ENCODE assay signal across 26 cellular contexts in the genomic region with DNA sequence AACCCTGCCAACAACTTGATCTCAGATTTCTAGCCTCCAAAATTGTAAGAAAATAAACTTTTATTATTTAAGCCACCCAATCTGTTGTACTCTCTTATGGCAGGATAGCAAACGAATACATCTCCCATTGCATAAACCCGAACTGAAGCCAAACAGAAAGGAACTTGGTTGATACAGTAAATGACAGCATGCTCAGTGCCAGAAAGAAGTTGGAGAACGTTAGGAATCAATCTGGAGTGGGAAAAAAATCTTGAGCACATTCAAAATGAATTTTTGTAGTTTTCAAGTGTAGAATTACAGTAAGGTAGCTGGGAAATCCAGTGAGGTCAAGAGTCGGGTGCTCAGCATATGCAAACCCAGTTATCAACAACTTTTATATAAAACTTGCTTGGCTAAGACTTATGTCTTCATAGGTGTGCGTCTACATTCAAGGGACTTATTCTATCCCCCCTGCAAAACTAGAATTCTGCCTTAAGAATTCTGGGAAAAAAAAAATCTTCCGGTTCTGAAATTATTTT.
"Had no signal": no experiment of that assay in that cellular context is flagged by ENCODE, and none has a peak within 500 bp of the region (broad histone marks: within the 10 kb centered on the region; RNA-seq: fewer than 3 reads in every experiment).

No MANE protein-coding gene starts in this region.

- H3K4me3 ChIP-seq: colonic mucosa, esophagus muscularis mucosa, lower lobe of right lung, sigmoid colon, stomach, thyroid gland had no signal

- H3K9me3 Mint-ChIP-seq: dendritic cell treated with granulocyte-macrophage colony-stimulating factor and Interleukin-4, amounts not matched to agents 40 ng/mL and 50 ng/mL, for 4 days; endodermal cell had no signal

- H3K27me3 ChIP-seq: colonic mucosa, esophagus muscularis mucosa, sigmoid colon, stomach, thyroid gland had no signal

- H3K4me1 ChIP-seq: colonic mucosa, esophagus muscularis mucosa, lower lobe of right lung, parathyroid adenoma, sigmoid colon, stomach, thyroid gland had no signal

- DNase-seq: colonic mucosa; effector CD8-positive, alpha-beta T cell; endodermal cell; hypothalamus; immature natural killer cell; islet precursor cell; kidney glomerular epithelial cell; left colon; left ventricle myocardium superior; lower lobe of right lung; natural killer cell; occipital lobe; right cardiac atrium; sigmoid colon; stimulated activated CD4-positive, alpha-beta T cell treated with anti-CD3 and anti-CD28 coated beads, Interleukin-2, amount 100 ng/mL, for 24 hours; stimulated activated CD4-positive, alpha-beta T cell treated with anti-CD3 and anti-CD28 coated beads, Interleukin-4, amount 100 ng/mL, for 24 hours; stimulated activated naive CD4-positive, alpha-beta T cell treated with Interleukin-2 at 50 U/mL for 16 hours; stomach; thyroid gland had no signal

- H3K36me3 ChIP-seq: colonic mucosa, esophagus muscularis mucosa, lower lobe of right lung, sigmoid colon, stomach, thyroid gland had no signal

- H3K27ac Mint-ChIP-seq: dendritic cell treated with granulocyte-macrophage colony-stimulating factor and Interleukin-4, amounts not matched to agents 40 ng/mL and 50 ng/mL, for 4 days; endodermal cell; immature natural killer cell; memory B cell; natural killer cell; progenitor cell of endocrine pancreas; stimulated activated effector memory CD8-positive, alpha-beta T cell treated with anti-CD3 and anti-CD28 coated beads, Interleukin-12 subunit alpha, Interleukin-12 subunit beta, amount 100 ng/mL, for 72 hours; type B pancreatic cell had no signal

- H3K4me3 Mint-ChIP-seq: dendritic cell treated with granulocyte-macrophage colony-stimulating factor and Interleukin-4, amounts not matched to agents 40 ng/mL and 50 ng/mL, for 4 days; endodermal cell; immature natural killer cell; memory B cell; natural killer cell; stimulated activated effector memory CD8-positive, alpha-beta T cell treated with anti-CD3 and anti-CD28 coated beads, Interleukin-12 subunit alpha, Interleukin-12 subunit beta, amount 100 ng/mL, for 72 hours; type B pancreatic cell had no signal

- H3K4me1 Mint-ChIP-seq: immature natural killer cell; memory B cell; natural killer cell; stimulated activated effector memory CD8-positive, alpha-beta T cell treated with anti-CD3 and anti-CD28 coated beads, Interleukin-12 subunit alpha, Interleukin-12 subunit beta, amount 100 ng/mL, for 72 hours had no signal

- H3K36me3 Mint-ChIP-seq: immature natural killer cell; memory B cell; natural killer cell; stimulated activated effector memory CD8-positive, alpha-beta T cell treated with anti-CD3 and anti-CD28 coated beads, Interleukin-12 subunit alpha, Interleukin-12 subunit beta, amount 100 ng/mL, for 72 hours; type B pancreatic cell had no signal

- H3K27me3 Mint-ChIP-seq: dendritic cell treated with granulocyte-macrophage colony-stimulating factor and Interleukin-4, amounts not matched to agents 40 ng/mL and 50 ng/mL, for 4 days; memory B cell; progenitor cell of endocrine pancreas; type B pancreatic cell had no signal

- H3K27ac ChIP-seq: colonic mucosa, esophagus muscularis mucosa, lower lobe of right lung, parathyroid adenoma, sigmoid colon, stomach, thyroid gland had no signal

- H3K9me3 ChIP-seq: colonic mucosa, esophagus muscularis mucosa, lower lobe of right lung, sigmoid colon, stomach, thyroid gland had no signal

- ATAC-seq: left colon; left ventricle myocardium superior; natural killer cell; right cardiac atrium; stimulated activated effector memory CD8-positive, alpha-beta T cell treated with anti-CD3 and anti-CD28 coated beads, Interleukin-12 subunit alpha, Interleukin-12 subunit beta, amount 100 ng/mL, for 72 hours had no signal
